Comparison of ENCODE assay signal across 1 cellular context in genomic region chr18:967037-967576, GRCh38.
TF ChIP-seq lines count a peak whose summit lies in the region.

No MANE protein-coding gene starts in this region.

TF ChIP-seq in K562, 482 proteins besides CTCF, POLR2A, EP300 and RAD21 (continued from another document and continues in another):
- TF ChIP-seq, protein P1, sequence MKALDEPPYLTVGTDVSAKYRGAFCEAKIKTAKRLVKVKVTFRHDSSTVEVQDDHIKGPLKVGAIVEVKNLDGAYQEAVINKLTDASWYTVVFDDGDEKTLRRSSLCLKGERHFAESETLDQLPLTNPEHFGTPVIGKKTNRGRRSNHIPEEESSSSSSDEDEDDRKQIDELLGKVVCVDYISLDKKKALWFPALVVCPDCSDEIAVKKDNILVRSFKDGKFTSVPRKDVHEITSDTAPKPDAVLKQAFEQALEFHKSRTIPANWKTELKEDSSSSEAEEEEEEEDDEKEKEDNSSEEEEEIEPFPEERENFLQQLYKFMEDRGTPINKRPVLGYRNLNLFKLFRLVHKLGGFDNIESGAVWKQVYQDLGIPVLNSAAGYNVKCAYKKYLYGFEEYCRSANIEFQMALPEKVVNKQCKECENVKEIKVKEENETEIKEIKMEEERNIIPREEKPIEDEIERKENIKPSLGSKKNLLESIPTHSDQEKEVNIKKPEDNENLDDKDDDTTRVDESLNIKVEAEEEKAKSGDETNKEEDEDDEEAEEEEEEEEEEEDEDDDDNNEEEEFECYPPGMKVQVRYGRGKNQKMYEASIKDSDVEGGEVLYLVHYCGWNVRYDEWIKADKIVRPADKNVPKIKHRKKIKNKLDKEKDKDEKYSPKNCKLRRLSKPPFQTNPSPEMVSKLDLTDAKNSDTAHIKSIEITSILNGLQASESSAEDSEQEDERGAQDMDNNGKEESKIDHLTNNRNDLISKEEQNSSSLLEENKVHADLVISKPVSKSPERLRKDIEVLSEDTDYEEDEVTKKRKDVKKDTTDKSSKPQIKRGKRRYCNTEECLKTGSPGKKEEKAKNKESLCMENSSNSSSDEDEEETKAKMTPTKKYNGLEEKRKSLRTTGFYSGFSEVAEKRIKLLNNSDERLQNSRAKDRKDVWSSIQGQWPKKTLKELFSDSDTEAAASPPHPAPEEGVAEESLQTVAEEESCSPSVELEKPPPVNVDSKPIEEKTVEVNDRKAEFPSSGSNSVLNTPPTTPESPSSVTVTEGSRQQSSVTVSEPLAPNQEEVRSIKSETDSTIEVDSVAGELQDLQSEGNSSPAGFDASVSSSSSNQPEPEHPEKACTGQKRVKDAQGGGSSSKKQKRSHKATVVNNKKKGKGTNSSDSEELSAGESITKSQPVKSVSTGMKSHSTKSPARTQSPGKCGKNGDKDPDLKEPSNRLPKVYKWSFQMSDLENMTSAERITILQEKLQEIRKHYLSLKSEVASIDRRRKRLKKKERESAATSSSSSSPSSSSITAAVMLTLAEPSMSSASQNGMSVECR (CRISPR knock-in tag; IDR thresholded peaks at IDR 0.05) = no peak
- TF ChIP-seq ZNF134 (CRISPR knock-in tag; conservative IDR thresholded peaks at IDR 0.05) = no peak
- no peak for TF ChIP-seq AFF4 (CRISPR knock-in tag; IDR thresholded peaks at IDR 0.05)
- TF ChIP-seq, protein P2, sequence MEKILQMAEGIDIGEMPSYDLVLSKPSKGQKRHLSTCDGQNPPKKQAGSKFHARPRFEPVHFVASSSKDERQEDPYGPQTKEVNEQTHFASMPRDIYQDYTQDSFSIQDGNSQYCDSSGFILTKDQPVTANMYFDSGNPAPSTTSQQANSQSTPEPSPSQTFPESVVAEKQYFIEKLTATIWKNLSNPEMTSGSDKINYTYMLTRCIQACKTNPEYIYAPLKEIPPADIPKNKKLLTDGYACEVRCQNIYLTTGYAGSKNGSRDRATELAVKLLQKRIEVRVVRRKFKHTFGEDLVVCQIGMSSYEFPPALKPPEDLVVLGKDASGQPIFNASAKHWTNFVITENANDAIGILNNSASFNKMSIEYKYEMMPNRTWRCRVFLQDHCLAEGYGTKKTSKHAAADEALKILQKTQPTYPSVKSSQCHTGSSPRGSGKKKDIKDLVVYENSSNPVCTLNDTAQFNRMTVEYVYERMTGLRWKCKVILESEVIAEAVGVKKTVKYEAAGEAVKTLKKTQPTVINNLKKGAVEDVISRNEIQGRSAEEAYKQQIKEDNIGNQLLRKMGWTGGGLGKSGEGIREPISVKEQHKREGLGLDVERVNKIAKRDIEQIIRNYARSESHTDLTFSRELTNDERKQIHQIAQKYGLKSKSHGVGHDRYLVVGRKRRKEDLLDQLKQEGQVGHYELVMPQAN (IDR thresholded peaks at IDR 0.05; ENCODE audit: borderline replicate concordance) = no peak
- peak; percentile 75 for TF ChIP-seq MEIS2 (IDR thresholded peaks at IDR 0.05; ENCODE audit: partially characterized antibody)
- no peak for TF ChIP-seq ELK3 (CRISPR knock-in tag; IDR thresholded peaks at IDR 0.05)
- TF ChIP-seq RCOR1 (IDR thresholded peaks at IDR 0.05; ENCODE audit: borderline replicate concordance in 1 of 2, low read depth in 2 of 2, low read length in 2 of 2) = peak in 1 of 2 experiments; percentile 97; a peak in 3 of 4 replicates
- TF ChIP-seq BRF1 (IDR thresholded peaks at IDR 0.05; ENCODE audit: borderline replicate concordance, extremely low read depth, insufficient read length) = no peak
- TF ChIP-seq, protein P3, sequence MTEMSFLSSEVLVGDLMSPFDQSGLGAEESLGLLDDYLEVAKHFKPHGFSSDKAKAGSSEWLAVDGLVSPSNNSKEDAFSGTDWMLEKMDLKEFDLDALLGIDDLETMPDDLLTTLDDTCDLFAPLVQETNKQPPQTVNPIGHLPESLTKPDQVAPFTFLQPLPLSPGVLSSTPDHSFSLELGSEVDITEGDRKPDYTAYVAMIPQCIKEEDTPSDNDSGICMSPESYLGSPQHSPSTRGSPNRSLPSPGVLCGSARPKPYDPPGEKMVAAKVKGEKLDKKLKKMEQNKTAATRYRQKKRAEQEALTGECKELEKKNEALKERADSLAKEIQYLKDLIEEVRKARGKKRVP (CRISPR knock-in tag; IDR thresholded peaks at IDR 0.05) = peak; percentile 96
- TF ChIP-seq ZNF318 (IDR thresholded peaks at IDR 0.05; ENCODE audit: borderline replicate concordance in 1 of 2, low read depth in 1 of 2) = peak in 1 of 2 experiments; percentile 75; a peak in 1 of 4 replicates
- peak; percentile 95 for TF ChIP-seq ATF7 (IDR thresholded peaks at IDR 0.05)
- peak; percentile 89 for TF ChIP-seq CCNT2 (IDR thresholded peaks at IDR 0.05; ENCODE audit: borderline replicate concordance, extremely low read depth, insufficient read length, low read depth, low read length)
- TF ChIP-seq BACH1 (tag; IDR thresholded peaks at IDR 0.05) = no peak
- TF ChIP-seq RBM17 (IDR thresholded peaks at IDR 0.05; ENCODE audit: borderline replicate concordance, low read depth, low read length) = no peak
- no peak for TF ChIP-seq ZNF764 (CRISPR knock-in tag; IDR thresholded peaks at IDR 0.05; ENCODE audit: low read depth)
- TF ChIP-seq ZNF589 (CRISPR knock-in tag; IDR thresholded peaks at IDR 0.05; ENCODE audit: low read depth) = no peak
- no peak for TF ChIP-seq SMARCA5 (IDR thresholded peaks at IDR 0.05)
- TF ChIP-seq ESRRA (IDR thresholded peaks at IDR 0.05; ENCODE audit: borderline replicate concordance, low read depth) = peak; percentile 58
- TF ChIP-seq ZSCAN29 (IDR thresholded peaks at IDR 0.05) = no peak
- TF ChIP-seq ZNF324 (CRISPR knock-in tag; IDR thresholded peaks at IDR 0.05) = no peak
- peak; percentile 66; the same call in 1 of the 2 replicates for TF ChIP-seq ZNF395 (CRISPR knock-in tag; IDR thresholded peaks at IDR 0.05)
- TF ChIP-seq ZZZ3 (IDR thresholded peaks at IDR 0.05) = no peak
- TF ChIP-seq ESRRB (CRISPR knock-in tag; IDR thresholded peaks at IDR 0.05; ENCODE audit: borderline replicate concordance) = no peak
- TF ChIP-seq GATA2 (CRISPR knock-in tag; IDR thresholded peaks at IDR 0.05) = peak; percentile 62
- peak; percentile 82 for TF ChIP-seq NCOA1 (IDR thresholded peaks at IDR 0.05; ENCODE audit: low read depth)
- TF ChIP-seq, protein P4, sequence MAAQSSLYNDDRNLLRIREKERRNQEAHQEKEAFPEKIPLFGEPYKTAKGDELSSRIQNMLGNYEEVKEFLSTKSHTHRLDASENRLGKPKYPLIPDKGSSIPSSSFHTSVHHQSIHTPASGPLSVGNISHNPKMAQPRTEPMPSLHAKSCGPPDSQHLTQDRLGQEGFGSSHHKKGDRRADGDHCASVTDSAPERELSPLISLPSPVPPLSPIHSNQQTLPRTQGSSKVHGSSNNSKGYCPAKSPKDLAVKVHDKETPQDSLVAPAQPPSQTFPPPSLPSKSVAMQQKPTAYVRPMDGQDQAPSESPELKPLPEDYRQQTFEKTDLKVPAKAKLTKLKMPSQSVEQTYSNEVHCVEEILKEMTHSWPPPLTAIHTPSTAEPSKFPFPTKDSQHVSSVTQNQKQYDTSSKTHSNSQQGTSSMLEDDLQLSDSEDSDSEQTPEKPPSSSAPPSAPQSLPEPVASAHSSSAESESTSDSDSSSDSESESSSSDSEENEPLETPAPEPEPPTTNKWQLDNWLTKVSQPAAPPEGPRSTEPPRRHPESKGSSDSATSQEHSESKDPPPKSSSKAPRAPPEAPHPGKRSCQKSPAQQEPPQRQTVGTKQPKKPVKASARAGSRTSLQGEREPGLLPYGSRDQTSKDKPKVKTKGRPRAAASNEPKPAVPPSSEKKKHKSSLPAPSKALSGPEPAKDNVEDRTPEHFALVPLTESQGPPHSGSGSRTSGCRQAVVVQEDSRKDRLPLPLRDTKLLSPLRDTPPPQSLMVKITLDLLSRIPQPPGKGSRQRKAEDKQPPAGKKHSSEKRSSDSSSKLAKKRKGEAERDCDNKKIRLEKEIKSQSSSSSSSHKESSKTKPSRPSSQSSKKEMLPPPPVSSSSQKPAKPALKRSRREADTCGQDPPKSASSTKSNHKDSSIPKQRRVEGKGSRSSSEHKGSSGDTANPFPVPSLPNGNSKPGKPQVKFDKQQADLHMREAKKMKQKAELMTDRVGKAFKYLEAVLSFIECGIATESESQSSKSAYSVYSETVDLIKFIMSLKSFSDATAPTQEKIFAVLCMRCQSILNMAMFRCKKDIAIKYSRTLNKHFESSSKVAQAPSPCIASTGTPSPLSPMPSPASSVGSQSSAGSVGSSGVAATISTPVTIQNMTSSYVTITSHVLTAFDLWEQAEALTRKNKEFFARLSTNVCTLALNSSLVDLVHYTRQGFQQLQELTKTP (IDR thresholded peaks at IDR 0.05; ENCODE audit: low read depth in 1 of 2, partially characterized antibody in 2 of 2) = peak; percentile 63 to 82
